26 cellular contexts compared by ENCODE assay signal in the genomic region with DNA sequence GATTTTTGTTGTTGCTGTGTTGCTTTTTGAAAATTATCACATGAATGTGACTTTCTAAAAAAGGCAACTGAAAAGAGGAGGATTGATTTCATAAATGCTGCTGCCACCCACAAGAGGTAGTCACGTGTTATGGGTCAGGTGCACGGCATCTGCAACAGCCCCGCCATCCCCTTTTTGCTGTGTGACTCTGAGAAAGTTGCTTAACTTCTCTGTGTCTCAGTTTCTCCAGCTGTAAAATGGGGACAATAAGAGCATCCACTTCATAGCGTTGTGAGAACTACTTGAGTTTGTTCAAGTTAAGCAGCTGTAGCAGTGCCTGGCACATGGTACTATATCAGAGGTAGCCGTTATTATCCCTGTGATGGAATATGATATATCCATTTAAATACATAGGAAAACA. TPM values are rescaled to one million over a fixed set of nuclear protein-coding genes. Genes with fewer than 3 reads are reported as not detected.
"Had no signal": no experiment of that assay in that cellular context is flagged by ENCODE, and none has a peak within 500 bp of the region (broad histone marks: within the 10 kb centered on the region; RNA-seq: fewer than 3 reads in every experiment).

No MANE protein-coding gene starts in this region.

- H3K4me3 Mint-ChIP-seq: naive thymus-derived CD8-positive, alpha-beta T cell; nephron progenitor cell; stimulated activated memory B cell treated with anti-CD40 and anti-IgM and Interleukin-4, amounts not matched to agents 10 μg/mL and 1 μg/mL and 100 μg/mL, for 72 hours had no signal

- ATAC-seq: esophagus mucosa; left ventricle myocardium superior; lower lobe of right lung; naive thymus-derived CD8-positive, alpha-beta T cell; psoas muscle; right cardiac atrium; stimulated activated memory B cell treated with anti-CD40 and anti-IgM and Interleukin-4, amounts not matched to agents 10 μg/mL and 1 μg/mL and 100 μg/mL, for 72 hours; stimulated activated naive CD8-positive, alpha-beta T cell treated with anti-CD3 and anti-CD28 coated beads, Interleukin-15, Interleukin-2, amounts not matched to agents 100 U/mL and 50 U/mL, for 24 hours; upper lobe of right lung had no signal

- H3K9me3 Mint-ChIP-seq: naive thymus-derived CD8-positive, alpha-beta T cell; nephron progenitor cell; stimulated activated memory B cell treated with anti-CD40 and anti-IgM and Interleukin-4, amounts not matched to agents 10 μg/mL and 1 μg/mL and 100 μg/mL, for 72 hours had no signal

- H3K36me3 ChIP-seq: ovary, spleen, tibial nerve, upper lobe of right lung, vagina had no signal

- DNase-seq: dorsolateral prefrontal cortex; effector CD4-positive, alpha-beta T cell; foreskin melanocyte; left ventricle myocardium superior; lower lobe of right lung; naive thymus-derived CD8-positive, alpha-beta T cell; nephron progenitor cell; nucleus accumbens; ovary; psoas muscle; right cardiac atrium; spleen; stimulated activated CD4-positive, alpha-beta T cell treated with anti-CD3 and anti-CD28 coated beads, Interleukin-4, amount 100 ng/mL, for 4 hours; stimulated activated naive CD8-positive, alpha-beta T cell treated with anti-CD3 and anti-CD28 coated beads, Interleukin-15, Interleukin-2, amounts not matched to agents 100 U/mL and 50 U/mL, for 24 hours; substantia nigra; testis; upper lobe of right lung had no signal

- H3K4me1 Mint-ChIP-seq: naive thymus-derived CD8-positive, alpha-beta T cell; stimulated activated memory B cell treated with anti-CD40 and anti-IgM and Interleukin-4, amounts not matched to agents 10 μg/mL and 1 μg/mL and 100 μg/mL, for 72 hours had no signal

- H3K27ac Mint-ChIP-seq: nephron progenitor cell; stimulated activated memory B cell treated with anti-CD40 and anti-IgM and Interleukin-4, amounts not matched to agents 10 μg/mL and 1 μg/mL and 100 μg/mL, for 72 hours had no signal

- FAIRE-seq: colon, keratinocyte had no signal

- H3K4me3 ChIP-seq: dorsolateral prefrontal cortex, lower lobe of right lung, ovary, psoas muscle, skin epidermis, spleen, testis, tibial nerve, upper lobe of right lung, vagina had no signal

- H3K36me3 Mint-ChIP-seq: naive thymus-derived CD8-positive, alpha-beta T cell; stimulated activated memory B cell treated with anti-CD40 and anti-IgM and Interleukin-4, amounts not matched to agents 10 μg/mL and 1 μg/mL and 100 μg/mL, for 72 hours had no signal

- H3K4me1 ChIP-seq: spleen had no signal

- H3K27me3 ChIP-seq: dorsolateral prefrontal cortex, ovary, testis, tibial nerve, upper lobe of right lung, vagina had no signal

- H3K27ac ChIP-seq: epithelial cell of prostate, lower lobe of right lung, ovary, psoas muscle, skin epidermis, spleen, testis, upper lobe of right lung had no signal

- H3K9me3 ChIP-seq: lower lobe of right lung, ovary, psoas muscle, spleen, testis, tibial nerve, upper lobe of right lung, vagina had no signal

RNA-seq across cellular contexts. Expression of gene CCN5, which starts 10.7 kb away (rescaled TPM):
- total RNA-seq: naive thymus-derived CD8-positive, alpha-beta T cell had no signal
- polyA plus RNA-seq: keratinocyte; naive thymus-derived CD8-positive, alpha-beta T cell had no signal

RNA-seq across cellular contexts. Expression of gene KCNK15, which starts 19.8 kb away (rescaled TPM):
- total RNA-seq: myocyte; naive thymus-derived CD8-positive, alpha-beta T cell had no signal
- polyA plus RNA-seq: keratinocyte; naive thymus-derived CD8-positive, alpha-beta T cell had no signal
